ENCODE assay signal across 19 cellular contexts in the genomic region with DNA sequence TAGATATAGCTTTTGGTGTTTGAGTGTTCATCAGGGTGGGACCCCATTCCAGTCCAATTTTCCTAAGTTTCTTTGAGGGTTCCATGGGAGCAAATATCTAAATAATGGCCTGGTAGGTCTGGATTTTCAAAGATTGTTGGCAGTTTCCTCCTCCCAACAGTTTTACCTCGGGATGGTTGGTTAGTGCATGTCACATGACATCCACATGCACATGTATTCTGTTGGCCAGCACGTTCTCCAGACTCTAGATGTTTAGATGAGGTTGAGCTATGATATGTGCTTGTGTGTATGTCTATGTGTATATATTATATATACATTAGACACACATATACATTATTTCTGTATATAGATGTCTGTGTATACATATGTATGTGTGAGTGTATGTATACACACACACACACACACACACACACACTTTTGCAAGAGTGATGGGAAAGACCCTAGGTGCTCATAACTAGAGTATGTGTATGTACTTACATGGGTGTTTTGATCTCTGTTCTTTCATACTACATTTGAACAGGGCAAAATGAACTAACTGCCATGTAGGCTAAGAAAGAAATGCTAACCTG. TPM values are rescaled to one million over a fixed set of nuclear protein-coding genes. Genes with fewer than 3 reads are reported as not detected.
DNase-seq lines count a peak whose midpoint lies in the region; ATAC-seq, FAIRE-seq and TF ChIP-seq lines count a peak whose summit lies in the region.
"Had no signal": no experiment of that assay in that cellular context is flagged by ENCODE, and none has a peak within 500 bp of the region (broad histone marks: within the 10 kb centered on the region; RNA-seq: fewer than 3 reads in every experiment).

No MANE protein-coding gene starts in this region.

- TF ChIP-seq EP300 in gastroesophageal sphincter (IDR thresholded peaks at IDR 0.05), result no peak

- 0 out of 2 replicates have a peak overlapping the region, but pooled peaks have one; percentile 17 for H3K27ac ChIP-seq in VCaP
- H3K27ac ChIP-seq in gastroesophageal sphincter, result peak overlapping the region in 3 of 4 donors; percentile 43 to 56 (median 50)
- H3K27ac ChIP-seq in aorta (ENCODE audit: low read depth in 1 of 2, low read length in 2 of 2), result peak overlapping the region; percentile 11 to 78
- no peak overlapping the region for H3K27ac ChIP-seq in gastrocnemius medialis
- H3K27ac ChIP-seq: A549, BLaER1 had no signal

- H3K27me3 ChIP-seq in gastroesophageal sphincter, result no peaks in the 10 kb centered on the region
- no peaks in the 10 kb centered on the region for H3K27me3 ChIP-seq in aorta (ENCODE audit: control insufficient read depth in 1 of 2, insufficient read depth in 2 of 2, low read length in 1 of 2)
- H3K27me3 ChIP-seq in gastrocnemius medialis, result peaks cover 0 to 4% (median 0%) of the 10 kb centered on the region in 3 donors
- H3K27me3 ChIP-seq: BLaER1 had no signal

- H3K4me1 ChIP-seq in gastroesophageal sphincter (peaks cover 0 to 55% (median 2%) of the 10 kb centered on the region in 3 donors), aorta (ENCODE audit: control insufficient read depth in 1 of 2, insufficient read depth in 2 of 2, low read length in 2 of 2) (peaks cover 4 to 7% of the 10 kb centered on the region in 2 donors), gastrocnemius medialis (no peaks in the 10 kb centered on the region)
- H3K4me1 ChIP-seq: A549, BLaER1 had no signal

- DNase-seq in D721Med (ENCODE audit: insufficient read length, low spot score) (no peak), aorta (no peak), gastrocnemius medialis (no peak), retina (no peak)
- DNase-seq: Calu3; CD8-positive, alpha-beta memory T cell; DMS153; DMS79 treated with DMSO at 0.1 percent for 48 hours; EL; H7 had no signal

- WGBS in gastroesophageal sphincter (ENCODE audit: low coverage in 1 of 2), 2 donors, result 77% methylated on average over 2 of the region's 2 CpGs; no CpG with 5 or more reads in 1 of the 2 donors
- 71% methylated on average over 2 of the region's 2 CpGs for WGBS in aorta, 2 donors

- H3K9me3 ChIP-seq in gastroesophageal sphincter, result no peaks in the 10 kb centered on the region
- no peaks in the 10 kb centered on the region for H3K9me3 ChIP-seq in aorta (ENCODE audit: control insufficient read depth, low read length)
- no peaks in the 10 kb centered on the region for H3K9me3 ChIP-seq in gastrocnemius medialis
- H3K9me3 ChIP-seq: A549, BLaER1 had no signal

- FAIRE-seq in D721Med (lab: Jason Lieb, UNC), result peak; percentile 35
- FAIRE-seq: A549, G401.6, GM12891 had no signal

- H3K36me3 ChIP-seq in gastroesophageal sphincter (peaks cover 0 to 27% of the 10 kb centered on the region in 2 donors), aorta (ENCODE audit: control insufficient read depth in 1 of 2, insufficient read depth in 2 of 2, low read length in 1 of 2) (peaks cover 5 to 7% of the 10 kb centered on the region in 2 donors), gastrocnemius medialis (no peaks in the 10 kb centered on the region)
- H3K36me3 ChIP-seq: BLaER1 had no signal

- no peak for TF ChIP-seq CTCF in D721Med (IDR thresholded peaks at IDR 0.05; ENCODE audit: insufficient read depth, missing control alignments)
- TF ChIP-seq CTCF in VCaP (conservative IDR thresholded peaks at IDR 0.05), result no peak
- no peak for TF ChIP-seq CTCF in gastroesophageal sphincter (IDR thresholded peaks at IDR 0.05)
- TF ChIP-seq CTCF in gastrocnemius medialis (IDR thresholded peaks at IDR 0.05 in 4 of 5, conservative IDR thresholded peaks at IDR 0.05 in 1 of 5), result no peak

- in situ Hi-C loops in gastrocnemius medialis (cut with MboI; ENCODE audit: low sequenced_read_pairs in 4 of 4), result loop anchor here in 1 of 4 donors (25.0 kb wide), 1 partner anchor 187 kb away; no protein-coding TSS in a partner anchor

- ATAC-seq in gastroesophageal sphincter (no peak), aorta (ENCODE audit: low FRiP score) (no peak), gastrocnemius medialis (no peak), HG03442 (IDR thresholded peaks at IDR 0.05; ENCODE audit: unreplicated experiment) (no peak)
- ATAC-seq: A549, GM23338 had no signal

- TF ChIP-seq POLR2A in gastroesophageal sphincter (IDR thresholded peaks at IDR 0.05), result no peak
- TF ChIP-seq POLR2A in gastrocnemius medialis (IDR thresholded peaks at IDR 0.05), result no peak

- H3K4me3 ChIP-seq in gastroesophageal sphincter, result no peak overlapping the region
- H3K4me3 ChIP-seq in aorta (ENCODE audit: low read length in 2 of 2), result no peak overlapping the region
- H3K4me3 ChIP-seq in gastrocnemius medialis, result no peak overlapping the region
- H3K4me3 ChIP-seq: A549, BLaER1, GM23338 had no signal

- intact Hi-C loops in aorta (cut with DNase I) (loop anchor here (5.0 kb wide), 3 partner anchors 98 to 243 kb away; no protein-coding TSS in a partner anchor), gastrocnemius medialis (cut with DNase I; ENCODE audit: low total_unique reads) (loop anchor here (5.0 to 10.0 kb wide), 2 partner anchors 100 to 243 kb away; no protein-coding TSS in a partner anchor)

RNA-seq across cellular contexts. Expression of a gene that starts 5.6 kb away (rescaled TPM):
- total RNA-seq in gastroesophageal sphincter, result 100 to 1,000 TPM in 1 of 4 donors, 10 to 100 TPM in 3; 12.0 to 121 (median 66.8) TPM
- total RNA-seq in aorta, result 10 to 100 TPM; 11.9 to 22.1 TPM
- polyA plus RNA-seq in aorta, result 10 to 100 TPM; 29.3 to 42.1 TPM
- total RNA-seq in gastrocnemius medialis, result not detected
- total RNA-seq: CD8-positive, alpha-beta memory T cell had no signal
- polyA plus RNA-seq: CD8-positive, alpha-beta memory T cell; IgD-negative memory B cell had no signal

Comparison
In these comparisons a context has a peak if more than half of its experiments do, and no peak if none do; other contexts are left out.
1. H3K27ac ChIP-seq: peak in VCaP (single experiment), gastroesophageal sphincter (3 of 4) and aorta (2 of 2); none in gastrocnemius medialis (0 of 4).
2. RNA of a gene that starts 5.6 kb away (total RNA-seq): 12.0 to 121 TPM in gastroesophageal sphincter and 11.9 to 22.1 TPM in aorta; not detected in gastrocnemius medialis; every median in the first group is over 4 times any median in the second.